Comparison of ENCODE assay signal across 8 cellular contexts in genomic region chr11:834371-835316, GRCh38. TPM values are rescaled to one million over a fixed set of nuclear protein-coding genes. Genes with fewer than 3 reads are reported as not detected.
DNase-seq lines count a peak whose midpoint lies in the region; ATAC-seq and TF ChIP-seq lines count a peak whose summit lies in the region.

No MANE protein-coding gene starts in this region.

- no peak for TF ChIP-seq RAD21 in SK-N-SH (IDR thresholded peaks at IDR 0.05; ENCODE audit: low read length)

- peak overlapping the region in 1 of 10 donors; percentile 25 for H3K27ac Mint-ChIP-seq in naive thymus-derived CD8-positive, alpha-beta T cell

- peak overlapping the region; percentile 92 for H3K4me2 ChIP-seq in SK-N-SH

- peak overlapping the region; percentile 98 for H3K9ac ChIP-seq in SK-N-SH

- no peaks in the 10 kb centered on the region for H3K9me2 ChIP-seq in SK-N-SH

- peaks cover 9 to 35% of the 10 kb centered on the region in 2 experiments for H3K36me3 ChIP-seq in SK-N-SH (replicated peaks in 1 of 2; ENCODE audit: control insufficient read depth in 1 of 2, insufficient read depth in 2 of 2, low read length in 1 of 2)

- CTCF ChIA-PET in SK-N-SH (lab: Yijun Ruan, JAX): interaction anchor here (0.7 to 2.5 kb wide), 5 partner anchors 13 to 218 kb away, joined by 3 to 11 read pairs (median 4); no protein-coding TSS in a partner anchor

- H3K9me3 ChIP-seq in SK-N-SH: no peaks in the 10 kb centered on the region

- DNase-seq in D341Med (ENCODE audit: low spot score) (peak; percentile 60), SK-N-SH (no peak), epithelial cell of esophagus (ENCODE audit: low read depth) (peak; percentile 96), GM20000 (ENCODE audit: low spot score) (no peak), midbrain (lab: John Stamatoyannopoulos, UW) (no peak), DMS153 (lab: John Stamatoyannopoulos, UW) (no peak)
- DNase-seq in naive thymus-derived CD8-positive, alpha-beta T cell: no peak

- H3K27me3 Mint-ChIP-seq in naive thymus-derived CD8-positive, alpha-beta T cell: peaks cover 0 to 5% (median 0%) of the 10 kb centered on the region in 5 donors

- POLR2A ChIA-PET in SK-N-SH (lab: Yijun Ruan, JAX): interaction anchor here (0.6 to 3.0 kb wide), 5 partner anchors 8 to 162 kb away, joined by 3 to 15 read pairs (median 6); partner anchors contain the start of genes PNPLA2, RPLP2 and TSPAN4
- POLR2A ChIA-PET in naive thymus-derived CD8-positive, alpha-beta T cell (lab: Charles Lee): interaction anchor here (0.5 to 12.0 kb wide), 9 partner anchors 8 to 56 kb away, joined by 3 to 127 read pairs (median 5); partner anchors contain the start of genes PNPLA2, POLR2L and TSPAN4

- peaks cover 35% of the 10 kb centered on the region for H3F3A ChIP-seq in SK-N-SH (replicated peaks; ENCODE audit: insufficient read depth)

- peak overlapping the region; percentile 71 to 91 for H3K27ac ChIP-seq in SK-N-SH (ENCODE audit: low read depth in 2 of 2, low read length in 1 of 2)

- ATAC-seq in naive thymus-derived CD8-positive, alpha-beta T cell: no peak
- no peak for ATAC-seq in GM18519 (IDR thresholded peaks at IDR 0.05; ENCODE audit: low FRiP score, unreplicated experiment)

- H3K36me3 Mint-ChIP-seq in naive thymus-derived CD8-positive, alpha-beta T cell: peaks cover 0 to 4% (median 0%) of the 10 kb centered on the region in 3 donors

- TF ChIP-seq CTCF in SK-N-SH (IDR thresholded peaks at IDR 0.05) (no peak), epithelial cell of esophagus (IDR thresholded peaks at IDR 0.05; ENCODE audit: insufficient read depth, low read depth, low read length, missing control alignments) (no peak), GM20000 (IDR thresholded peaks at IDR 0.05; ENCODE audit: extremely low read depth, missing control alignments) (no peak)

- peaks cover 44% of the 10 kb centered on the region for H4K20me1 ChIP-seq in SK-N-SH (ENCODE audit: insufficient read depth)

- WGBS in SK-N-SH (ENCODE audit: low lambda C conversion rate): 24% methylated on average over 8 of the region's 31 CpGs

- peak in 1 of 2 experiments; percentile 80; a peak in 1 of 4 replicates for TF ChIP-seq EP300 in SK-N-SH (IDR thresholded peaks at IDR 0.05; ENCODE audit: borderline replicate concordance in 1 of 2, low read depth in 1 of 2, low read length in 1 of 2)

- H3K79me2 ChIP-seq in SK-N-SH (ENCODE audit: insufficient read depth): peaks cover 78% of the 10 kb centered on the region

- H3K4me3 ChIP-seq in SK-N-SH (ENCODE audit: low read depth in 2 of 2, low read length in 1 of 2) (peak overlapping the region; percentile 69 to 79), epithelial cell of esophagus (ENCODE audit: low read length) (peak overlapping the region; percentile 74)

- peaks cover 14 to 33% of the 10 kb centered on the region in 2 experiments; a peak in 2 of 4 replicates for H3K4me1 ChIP-seq in SK-N-SH (ENCODE audit: control insufficient read depth in 1 of 2, insufficient read depth in 2 of 2, low read depth in 1 of 2, low read length in 1 of 2)

- peaks cover 2 to 27% (median 25%) of the 10 kb centered on the region in 4 donors for H3K4me1 Mint-ChIP-seq in naive thymus-derived CD8-positive, alpha-beta T cell

- H3K27me3 ChIP-seq in SK-N-SH (ENCODE audit: insufficient read depth): no peaks in the 10 kb centered on the region

- peak overlapping the region; percentile 25 to 76 (median 70) for H3K4me3 Mint-ChIP-seq in naive thymus-derived CD8-positive, alpha-beta T cell

- no peak overlapping the region for H2AFZ ChIP-seq in SK-N-SH (ENCODE audit: low read depth)

- H3K9me3 Mint-ChIP-seq in naive thymus-derived CD8-positive, alpha-beta T cell: no peaks in the 10 kb centered on the region

TF ChIP-seq in SK-N-SH, 30 proteins besides CTCF, POLR2A, EP300 and RAD21 (continues in another document):
- TF ChIP-seq USF2 (IDR thresholded peaks at IDR 0.05; ENCODE audit: borderline replicate concordance, low read depth, low read length) (no peak), USF1 (IDR thresholded peaks at IDR 0.05; ENCODE audit: borderline replicate concordance, low read depth) (no peak), TCF12 (IDR thresholded peaks at IDR 0.05) (peak; percentile 70), FOSL2 (IDR thresholded peaks at IDR 0.05; ENCODE audit: borderline replicate concordance, low read depth) (peak; percentile 95), FOXJ3 (CRISPR knock-in tag; IDR thresholded peaks at IDR 0.05) (no peak), IRF3 (IDR thresholded peaks at IDR 0.05; ENCODE audit: low read depth, low read length) (no peak), CHD2 (IDR thresholded peaks at IDR 0.05; ENCODE audit: low read length, partially characterized antibody) (no peak), GABPA (IDR thresholded peaks at IDR 0.05; ENCODE audit: low read depth) (peak; percentile 53), EZH2phosphoT487 (IDR thresholded peaks at IDR 0.05; ENCODE audit: borderline replicate concordance, low read depth) (no peak), MAX (IDR thresholded peaks at IDR 0.05; ENCODE audit: low read depth) (peak; percentile 76; the same call in 1 of the 2 replicates), RCOR1 (IDR thresholded peaks at IDR 0.05; ENCODE audit: low read length) (no peak), TEAD4 (IDR thresholded peaks at IDR 0.05; ENCODE audit: borderline replicate concordance, insufficient read depth) (peak; percentile 86), JUND (IDR thresholded peaks at IDR 0.05) (peak; percentile 86), ELF1 (IDR thresholded peaks at IDR 0.05) (no peak; the same call in 1 of the 2 replicates), SIN3A (IDR thresholded peaks at IDR 0.05; ENCODE audit: borderline replicate concordance, low read depth, low read length) (peak; percentile 48; the same call in 1 of the 2 replicates)

RNA-seq across cellular contexts. Expression of gene CD151, which starts 1.9 kb away (rescaled TPM):
- polyA plus RNA-seq in SK-N-SH (2012; rRNA removed): 922 and 1,149 TPM in 2 replicates
- 364 and 668 TPM in 2 replicates for polyA plus RNA-seq in SK-N-SH (2012; cell fraction: cytosol; rRNA removed)
- 1,027 and 1,059 TPM in 2 replicates for polyA plus RNA-seq in SK-N-SH (2012; cell fraction: nucleus; rRNA removed)
- total RNA-seq in naive thymus-derived CD8-positive, alpha-beta T cell: 10 to 100 TPM; 20.8 to 24.3 TPM
- polyA plus RNA-seq in naive thymus-derived CD8-positive, alpha-beta T cell: 10 to 100 TPM in 2 of 3 donors, 1 to 10 TPM in 1; 9.4 to 11.2 (median 10.2) TPM

RNA-seq across cellular contexts. Expression of gene CRACR2B, which starts 6.9 kb away (rescaled TPM):
- polyA plus RNA-seq in SK-N-SH (2012; rRNA removed): 0.94 and 1.1 TPM in 2 replicates
- 0.21 and 0.28 TPM in 2 replicates for polyA plus RNA-seq in SK-N-SH (2012; cell fraction: cytosol; rRNA removed)
- 3.8 and 5.0 TPM in 2 replicates for polyA plus RNA-seq in SK-N-SH (2012; cell fraction: nucleus; rRNA removed)
- under 1 TPM; 0.60 to 0.85 TPM for total RNA-seq in naive thymus-derived CD8-positive, alpha-beta T cell
- polyA plus RNA-seq in naive thymus-derived CD8-positive, alpha-beta T cell: under 1 TPM in 1 of 3 donors, not detected in 2; 0.18 TPM

RNA-seq across cellular contexts. Expression of gene POLR2L, which starts 7.7 kb away (rescaled TPM):
- 287 and 540 TPM in 2 replicates for polyA plus RNA-seq in SK-N-SH (2012; rRNA removed)
- 228 and 230 TPM in 2 replicates for polyA plus RNA-seq in SK-N-SH (2012; cell fraction: cytosol; rRNA removed)
- 123 and 341 TPM in 2 replicates for polyA plus RNA-seq in SK-N-SH (2012; cell fraction: nucleus; rRNA removed)
- total RNA-seq in naive thymus-derived CD8-positive, alpha-beta T cell: 10 to 100 TPM; 50.3 to 50.6 TPM
- polyA plus RNA-seq in naive thymus-derived CD8-positive, alpha-beta T cell: 100 to 1,000 TPM in 1 of 3 donors, 10 to 100 TPM in 2; 96.5 to 102 (median 99.7) TPM

RNA-seq across cellular contexts. Expression of gene TSPAN4, which starts 8.0 kb away (rescaled TPM):
- 201 and 226 TPM in 2 replicates for polyA plus RNA-seq in SK-N-SH (2012; rRNA removed)
- polyA plus RNA-seq in SK-N-SH (2012; cell fraction: cytosol; rRNA removed): 66.1 and 128 TPM in 2 replicates
- 521 and 832 TPM in 2 replicates for polyA plus RNA-seq in SK-N-SH (2012; cell fraction: nucleus; rRNA removed)
- 1 to 10 TPM; 6.0 to 8.9 TPM for total RNA-seq in naive thymus-derived CD8-positive, alpha-beta T cell
- polyA plus RNA-seq in naive thymus-derived CD8-positive, alpha-beta T cell: 10 to 100 TPM in 1 of 3 donors, 1 to 10 TPM in 2; 7.2 to 12.8 (median 8.3) TPM

RNA-seq across cellular contexts. Expression of gene PNPLA2, which starts 15.9 kb away (rescaled TPM):
- polyA plus RNA-seq in SK-N-SH (2012; rRNA removed): 47.7 and 60.3 TPM in 2 replicates
- 24.0 and 41.7 TPM in 2 replicates for polyA plus RNA-seq in SK-N-SH (2012; cell fraction: cytosol; rRNA removed)
- polyA plus RNA-seq in SK-N-SH (2012; cell fraction: nucleus; rRNA removed): 222 and 344 TPM in 2 replicates
- 100 to 1,000 TPM; 248 to 251 TPM for total RNA-seq in naive thymus-derived CD8-positive, alpha-beta T cell
- polyA plus RNA-seq in naive thymus-derived CD8-positive, alpha-beta T cell: 10 to 100 TPM; 20.5 to 42.7 (median 31.5) TPM

Comparison
In these comparisons a context has a peak if more than half of its experiments do, and no peak if none do; other contexts are left out.
1. DNase-seq: peak in D341Med (single experiment) and epithelial cell of esophagus (single experiment); none in SK-N-SH (single experiment), naive thymus-derived CD8-positive, alpha-beta T cell (0 of 10), GM20000 (single experiment), midbrain (single experiment) and DMS153 (single experiment).
2. RNA of gene CD151, which starts 1.9 kb away (polyA plus RNA-seq): 364 to 1,149 TPM in SK-N-SH; 9.4 to 11.2 TPM in naive thymus-derived CD8-positive, alpha-beta T cell; every median in the first group is over 10 times any median in the second.